8 cellular contexts compared by ENCODE assay signal in genomic region chr10:123007558-123008378, GRCh38. TPM values are rescaled to one million over a fixed set of nuclear protein-coding genes. Genes with fewer than 3 reads are reported as not detected.
DNase-seq lines count a peak whose midpoint lies in the region; ATAC-seq lines count a peak whose summit lies in the region.

No MANE protein-coding gene starts in this region.

- ATAC-seq in GM21825 (IDR thresholded peaks at IDR 0.05; ENCODE audit: unreplicated experiment) (peak; percentile 35), left colon (peak; percentile 50)

- peak; percentile 59 for DNase-seq in EL
- peak; percentile 68 for DNase-seq in M059J (ENCODE audit: low read depth)
- peak; percentile 46 for DNase-seq in UCSD-AML1 (lab: John Stamatoyannopoulos, UW; ENCODE audit: unreplicated experiment)
- peak; percentile 44 for DNase-seq in cerebellum (ENCODE audit: low spot score)
- DNase-seq in left colon = peak; percentile 38 to 54
- peak; percentile 18 for DNase-seq in stimulated activated CD4-positive, alpha-beta T cell treated with anti-CD3 and anti-CD28 coated beads, Interleukin-4, amount 100 ng/mL, for 1 hour
- no peak for DNase-seq in NCI-H2196 treated with DMSO at 0.1 percent for 48 hours (lab: John Stamatoyannopoulos, UW; ENCODE audit: unreplicated experiment)

- intact Hi-C loops in left colon (cut with DNase I, micrococcal nuclease) = no loop called here

RNA-seq across cellular contexts. Expression of gene IKZF5, which starts 0.8 kb away (rescaled TPM):
- 1.7 and 3.6 TPM in 2 replicates for total RNA-seq in M059J (2014; rRNA removed; shearing (Covaris generic))
- total RNA-seq in cerebellum (12.1 TPM), left colon (10 to 100 TPM; 10.9 to 14.1 TPM)

RNA-seq across cellular contexts. Expression of gene ACADSB, which starts 1.0 kb away (rescaled TPM):
- 2.3 and 3.8 TPM in 2 replicates for total RNA-seq in M059J (2014; rRNA removed; shearing (Covaris generic))
- total RNA-seq in cerebellum = 16.9 TPM
- 10 to 100 TPM; 39.8 to 45.2 TPM for total RNA-seq in left colon

RNA-seq across cellular contexts. Expression of gene PSTK, which starts 27.6 kb away (rescaled TPM):
- total RNA-seq in M059J (2014; rRNA removed; shearing (Covaris generic)) = 14.1 and 16.6 TPM in 2 replicates
- total RNA-seq in cerebellum (8.4 TPM), left colon (1 to 10 TPM; 2.0 to 3.2 TPM)

RNA-seq across cellular contexts. Expression of gene C10orf88, which starts 53.7 kb away (rescaled TPM):
- total RNA-seq in M059J (2014; rRNA removed; shearing (Covaris generic)) = 9.1 and 12.6 TPM in 2 replicates
- total RNA-seq in cerebellum = 15.9 TPM
- 1 to 10 TPM; 6.0 to 7.1 TPM for total RNA-seq in left colon
